Comparison of ENCODE assay signal across 16 cellular contexts in genomic region chr3:131712662-131713061, GRCh38.
DNase-seq lines count a peak whose midpoint lies in the region; ATAC-seq and TF ChIP-seq lines count a peak whose summit lies in the region.
"Had no signal": no experiment of that assay in that cellular context is flagged by ENCODE, and none has a peak within 500 bp of the region (broad histone marks: within the 10 kb centered on the region; RNA-seq: fewer than 3 reads in every experiment).

No MANE protein-coding gene starts in this region.

- CTCF ChIA-PET in WTC11 (lab: Charles Lee): no interaction called here

- DNase-seq in NCI-H1105 (lab: John Stamatoyannopoulos, UW): peak; percentile 33
- peak; percentile 70 for DNase-seq in NCI-H82 (lab: John Stamatoyannopoulos, UW)
- no peak for DNase-seq in WTC11 (ENCODE audit: low spot score)
- no peak for DNase-seq in Ammon's horn (ENCODE audit: low spot score)
- no peak for DNase-seq in activated T-cell treated with anti-CD3 and anti-CD28 coated beads, Interleukin-2, amount 50 U/mL, for 48 hours
- no peak for DNase-seq in stimulated activated naive CD8-positive, alpha-beta T cell treated with anti-CD3 and anti-CD28 coated beads, Interleukin-15, amount 100 ng/mL, for 72 hours
- DNase-seq: CD8-positive, alpha-beta T cell; COR-L47; DMS153; DMS79 treated with DMSO at 0.1 percent for 48 hours; EL; GM23248 had no signal

- TF ChIP-seq CTCF in 22Rv1 (IDR thresholded peaks at IDR 0.05): no peak
- no peak for TF ChIP-seq CTCF in WTC11 (IDR thresholded peaks at IDR 0.05)

- no peaks in the 10 kb centered on the region for H3K27me3 Mint-ChIP-seq in WTC11 (ENCODE audit: low read depth)
- H3K27me3 Mint-ChIP-seq in stimulated activated naive CD8-positive, alpha-beta T cell treated with anti-CD3 and anti-CD28 coated beads, Interleukin-15, amount 100 ng/mL, for 72 hours: peaks cover 18% of the 10 kb centered on the region

- peak overlapping the region; percentile 34; the same call in 1 of the 2 replicates for H3K27ac ChIP-seq in 22Rv1
- H3K27ac ChIP-seq: A549, GM23248 had no signal

- no peak overlapping the region for H3K4me3 Mint-ChIP-seq in WTC11
- no peak overlapping the region for H3K4me3 Mint-ChIP-seq in stimulated activated naive CD8-positive, alpha-beta T cell treated with anti-CD3 and anti-CD28 coated beads, Interleukin-15, amount 100 ng/mL, for 72 hours
- H3K4me3 Mint-ChIP-seq: CD14-positive monocyte; CD8-positive, alpha-beta T cell had no signal

- no peak for ATAC-seq in WTC11
- ATAC-seq in stimulated activated naive CD8-positive, alpha-beta T cell treated with anti-CD3 and anti-CD28 coated beads, Interleukin-15, amount 100 ng/mL, for 72 hours: no peak
- ATAC-seq: A549; CD8-positive, alpha-beta T cell; HCT116 had no signal

- H3K27ac Mint-ChIP-seq in WTC11: peak overlapping the region; percentile 53; the same call in 1 of the 2 replicates
- peak overlapping the region in 1 of 2 donors; percentile 63 for H3K27ac Mint-ChIP-seq in stimulated activated naive CD8-positive, alpha-beta T cell treated with anti-CD3 and anti-CD28 coated beads, Interleukin-15, amount 100 ng/mL, for 72 hours
- H3K27ac Mint-ChIP-seq: CD14-positive monocyte; CD8-positive, alpha-beta T cell had no signal

- peaks cover 41% of the 10 kb centered on the region for H3K4me1 Mint-ChIP-seq in WTC11
- peaks cover 27% of the 10 kb centered on the region for H3K4me1 Mint-ChIP-seq in stimulated activated naive CD8-positive, alpha-beta T cell treated with anti-CD3 and anti-CD28 coated beads, Interleukin-15, amount 100 ng/mL, for 72 hours
- H3K4me1 Mint-ChIP-seq: CD14-positive monocyte had no signal

- no peaks in the 10 kb centered on the region for H3K36me3 Mint-ChIP-seq in WTC11
- H3K36me3 Mint-ChIP-seq: CD14-positive monocyte; CD8-positive, alpha-beta T cell had no signal

- POLR2A ChIA-PET in WTC11 (lab: Charles Lee): no interaction called here

- H3K9me3 Mint-ChIP-seq in WTC11: peaks cover 16% of the 10 kb centered on the region
- no peaks in the 10 kb centered on the region for H3K9me3 Mint-ChIP-seq in stimulated activated naive CD8-positive, alpha-beta T cell treated with anti-CD3 and anti-CD28 coated beads, Interleukin-15, amount 100 ng/mL, for 72 hours
- H3K9me3 Mint-ChIP-seq: CD8-positive, alpha-beta T cell had no signal

TF ChIP-seq in WTC11, 78 proteins besides CTCF, POLR2A, EP300 and RAD21:
- TF ChIP-seq, protein P1, sequence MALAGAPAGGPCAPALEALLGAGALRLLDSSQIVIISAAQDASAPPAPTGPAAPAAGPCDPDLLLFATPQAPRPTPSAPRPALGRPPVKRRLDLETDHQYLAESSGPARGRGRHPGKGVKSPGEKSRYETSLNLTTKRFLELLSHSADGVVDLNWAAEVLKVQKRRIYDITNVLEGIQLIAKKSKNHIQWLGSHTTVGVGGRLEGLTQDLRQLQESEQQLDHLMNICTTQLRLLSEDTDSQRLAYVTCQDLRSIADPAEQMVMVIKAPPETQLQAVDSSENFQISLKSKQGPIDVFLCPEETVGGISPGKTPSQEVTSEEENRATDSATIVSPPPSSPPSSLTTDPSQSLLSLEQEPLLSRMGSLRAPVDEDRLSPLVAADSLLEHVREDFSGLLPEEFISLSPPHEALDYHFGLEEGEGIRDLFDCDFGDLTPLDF (CRISPR knock-in tag; IDR thresholded peaks at IDR 0.05): no peak
- TF ChIP-seq, protein P2, sequence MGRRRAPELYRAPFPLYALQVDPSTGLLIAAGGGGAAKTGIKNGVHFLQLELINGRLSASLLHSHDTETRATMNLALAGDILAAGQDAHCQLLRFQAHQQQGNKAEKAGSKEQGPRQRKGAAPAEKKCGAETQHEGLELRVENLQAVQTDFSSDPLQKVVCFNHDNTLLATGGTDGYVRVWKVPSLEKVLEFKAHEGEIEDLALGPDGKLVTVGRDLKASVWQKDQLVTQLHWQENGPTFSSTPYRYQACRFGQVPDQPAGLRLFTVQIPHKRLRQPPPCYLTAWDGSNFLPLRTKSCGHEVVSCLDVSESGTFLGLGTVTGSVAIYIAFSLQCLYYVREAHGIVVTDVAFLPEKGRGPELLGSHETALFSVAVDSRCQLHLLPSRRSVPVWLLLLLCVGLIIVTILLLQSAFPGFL (CRISPR knock-in tag; IDR thresholded peaks at IDR 0.05; ENCODE audit: borderline replicate concordance): no peak
- TF ChIP-seq, protein P3, sequence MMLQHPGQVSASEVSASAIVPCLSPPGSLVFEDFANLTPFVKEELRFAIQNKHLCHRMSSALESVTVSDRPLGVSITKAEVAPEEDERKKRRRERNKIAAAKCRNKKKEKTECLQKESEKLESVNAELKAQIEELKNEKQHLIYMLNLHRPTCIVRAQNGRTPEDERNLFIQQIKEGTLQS (CRISPR knock-in tag; conservative IDR thresholded peaks at IDR 0.05): no peak
- TF ChIP-seq ZBTB43 (CRISPR knock-in tag; IDR thresholded peaks at IDR 0.05): no peak

Comparison
In these comparisons a context has a peak if more than half of its experiments do, and no peak if none do; other contexts are left out.
1. DNase-seq: peak in NCI-H1105 (single experiment) and NCI-H82 (single experiment); none in WTC11 (single experiment), Ammon's horn (single experiment), activated T-cell treated with anti-CD3 and anti-CD28 coated beads, Interleukin-2, amount 50 U/mL, for 48 hours (0 of 2) and stimulated activated naive CD8-positive, alpha-beta T cell treated with anti-CD3 and anti-CD28 coated beads, Interleukin-15, amount 100 ng/mL, for 72 hours (0 of 2).